ENCODE assay signal across 1 cellular context in genomic region chr1:201488817-201489581, GRCh38.
TF ChIP-seq lines count a peak whose summit lies in the region.

No MANE protein-coding gene starts in this region.

TF ChIP-seq in K562, 482 proteins besides CTCF, POLR2A, EP300 and RAD21 (continued from another document and continues in another):
- TF ChIP-seq ZNF609 (CRISPR knock-in tag; IDR thresholded peaks at IDR 0.05; ENCODE audit: borderline replicate concordance), result no peak
- TF ChIP-seq BRCA1 (IDR thresholded peaks at IDR 0.05), result no peak
- no peak for TF ChIP-seq BRCA1 (CRISPR knock-in tag; IDR thresholded peaks at IDR 0.05)
- TF ChIP-seq PREB (CRISPR knock-in tag; IDR thresholded peaks at IDR 0.05), result no peak
- no peak for TF ChIP-seq NFYB (IDR thresholded peaks at IDR 0.05; ENCODE audit: extremely low read depth, insufficient read length)
- no peak for TF ChIP-seq CBX5 (IDR thresholded peaks at IDR 0.05; ENCODE audit: borderline replicate concordance, low read depth)
- peak; percentile 25; the same call in 1 of the 2 replicates for TF ChIP-seq MAFK (IDR thresholded peaks at IDR 0.05; ENCODE audit: low read length)
- no peak for TF ChIP-seq ZNF518B (CRISPR knock-in tag; IDR thresholded peaks at IDR 0.05)
- TF ChIP-seq CEBPG (CRISPR knock-in tag; IDR thresholded peaks at IDR 0.05), result peak; percentile 32; the same call in 1 of the 2 replicates
- TF ChIP-seq CEBPG (tag; conservative IDR thresholded peaks at IDR 0.05 in 1 of 2, IDR thresholded peaks at IDR 0.05 in 1 of 2), result peak in 1 of 2 experiments; percentile 62; a peak in 2 of 4 replicates
- TF ChIP-seq NEUROD1 (IDR thresholded peaks at IDR 0.05; ENCODE audit: borderline replicate concordance, low read depth, low read length, partially characterized antibody), result no peak
- TF ChIP-seq ZFP1 (CRISPR knock-in tag; IDR thresholded peaks at IDR 0.05), result no peak
- no peak for TF ChIP-seq ZFPM2 (CRISPR knock-in tag; IDR thresholded peaks at IDR 0.05)
- TF ChIP-seq CEBPZ (IDR thresholded peaks at IDR 0.05; ENCODE audit: borderline replicate concordance, low read depth, low read length), result no peak
- TF ChIP-seq ZNF175 (CRISPR knock-in tag; IDR thresholded peaks at IDR 0.05; ENCODE audit: low read depth), result peak; percentile 76
- no peak for TF ChIP-seq NR2C2 (CRISPR knock-in tag; IDR thresholded peaks at IDR 0.05)
- TF ChIP-seq NR2C2 (tag; IDR thresholded peaks at IDR 0.05), result peak; percentile 67; the same call in 1 of the 2 replicates
- TF ChIP-seq CHD4 (IDR thresholded peaks at IDR 0.05; ENCODE audit: insufficient read depth, insufficient replicate concordance, low read depth, low read length, poor library complexity, severe bottlenecking), result peak; percentile 54
- TF ChIP-seq GTF3C2 (IDR thresholded peaks at IDR 0.05; ENCODE audit: borderline replicate concordance, extremely low read depth, insufficient read length), result no peak
- TF ChIP-seq STAG1 (CRISPR knock-in tag; IDR thresholded peaks at IDR 0.05; ENCODE audit: borderline replicate concordance), result no peak
- no peak for TF ChIP-seq PRPF4 (IDR thresholded peaks at IDR 0.05; ENCODE audit: insufficient read depth, low read depth, low read length, poor library complexity, severe bottlenecking)
- TF ChIP-seq MAFG (tag; conservative IDR thresholded peaks at IDR 0.05), result peak; percentile 46; the same call in 1 of the 2 replicates
- no peak for TF ChIP-seq ID3 (CRISPR knock-in tag; IDR thresholded peaks at IDR 0.05)
- TF ChIP-seq ID3 (tag; IDR thresholded peaks at IDR 0.05), result no peak
- no peak for TF ChIP-seq PBX2 (CRISPR knock-in tag; IDR thresholded peaks at IDR 0.05; ENCODE audit: low read depth)
- peak; percentile 28; the same call in 1 of the 2 replicates for TF ChIP-seq PBX2 (tag; conservative IDR thresholded peaks at IDR 0.05; ENCODE audit: low read depth)
- no peak for TF ChIP-seq POLR2B (IDR thresholded peaks at IDR 0.05; ENCODE audit: low read depth, partially characterized antibody)
- TF ChIP-seq SMAD2 (IDR thresholded peaks at IDR 0.05; ENCODE audit: low read depth, low read length), result no peak
- TF ChIP-seq C11orf30 (IDR thresholded peaks at IDR 0.05; ENCODE audit: low read depth), result peak; percentile 62; the same call in 1 of the 2 replicates
- no peak for TF ChIP-seq ZNF253 (CRISPR knock-in tag; conservative IDR thresholded peaks at IDR 0.05)
- no peak for TF ChIP-seq AFF4 (CRISPR knock-in tag; IDR thresholded peaks at IDR 0.05)
- no peak for TF ChIP-seq SNIP1 (IDR thresholded peaks at IDR 0.05; ENCODE audit: low read depth)
- TF ChIP-seq SETDB1 (IDR thresholded peaks at IDR 0.05; ENCODE audit: low read length), result no peak
- TF ChIP-seq ERF (CRISPR knock-in tag; IDR thresholded peaks at IDR 0.05), result no peak
- TF ChIP-seq KDM1A (IDR thresholded peaks at IDR 0.05), result peak; percentile 33 to 34; a peak in 1 of 4 replicates
